ENCODE assay signal across 8 cellular contexts in the genomic region with DNA sequence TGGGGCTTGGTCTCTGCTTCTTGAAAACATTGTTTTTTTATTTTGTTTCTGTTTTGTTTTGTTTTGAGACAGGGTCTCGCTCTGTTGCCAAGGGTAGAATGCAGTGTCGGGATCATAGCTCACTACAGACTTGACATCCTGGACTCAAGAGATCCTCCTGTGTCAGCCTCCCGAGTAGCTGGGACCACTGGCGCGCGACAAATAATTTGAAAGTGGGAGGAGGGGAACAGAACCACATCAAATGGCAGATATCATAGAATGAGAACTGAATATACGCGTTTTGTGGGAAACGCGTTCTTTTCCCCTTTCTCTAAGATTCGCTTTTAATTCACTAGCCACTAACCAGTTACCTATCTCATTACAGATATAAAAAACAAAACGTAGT. TPM values are rescaled to one million over a fixed set of nuclear protein-coding genes. Genes with fewer than 3 reads are reported as not detected.
DNase-seq lines count a peak whose midpoint lies in the region; ATAC-seq and TF ChIP-seq lines count a peak whose summit lies in the region.

No MANE protein-coding gene starts in this region.

- H3K9me3 Mint-ChIP-seq in T-cell = no peaks in the 10 kb centered on the region

- ATAC-seq in GM21447 (IDR thresholded peaks at IDR 0.05; ENCODE audit: unreplicated experiment) (peak; percentile 3), T-cell (replicated peaks in 1 of 4) (peak in 3 of 4 experiments; percentile 4 to 42 (median 11)), HG03139 (IDR thresholded peaks at IDR 0.05; ENCODE audit: unreplicated experiment) (no peak)

- H3K4me3 Mint-ChIP-seq in T-cell = peak overlapping the region; percentile 91 to 99 (median 96)

- no peaks in the 10 kb centered on the region for H3K27me3 ChIP-seq in rectal smooth muscle tissue (ENCODE audit: control insufficient read depth, insufficient read depth, low read length)

- no peaks in the 10 kb centered on the region for H3K36me3 ChIP-seq in rectal smooth muscle tissue (ENCODE audit: control insufficient read depth, insufficient read depth, low read length)

- POLR2A ChIA-PET in T-cell (lab: Charles Lee) = interaction anchor here in 1 of 2 donors (0.6 to 1.0 kb wide), 2 partner anchors 16 to 200 kb away, joined by 3 to 11 read pairs; no protein-coding TSS in a partner anchor

- TF ChIP-seq CTCF in fibroblast of the aortic adventitia (IDR thresholded peaks at IDR 0.05; ENCODE audit: insufficient read depth, low read length) = no peak

- H3K27me3 Mint-ChIP-seq in T-cell = peaks cover 0 to 5% of the 10 kb centered on the region in 2 donors

- H3K36me3 Mint-ChIP-seq in T-cell = peaks cover 2% of the 10 kb centered on the region

- H3K9ac ChIP-seq in rectal smooth muscle tissue (ENCODE audit: low read length) = peak overlapping the region; percentile 70

- peak overlapping the region; percentile 86 for H3K27ac ChIP-seq in rectal smooth muscle tissue (ENCODE audit: low read depth, low read length)

- peaks cover 5% of the 10 kb centered on the region for H3K4me1 ChIP-seq in rectal smooth muscle tissue (ENCODE audit: control insufficient read depth, insufficient read depth, low read length)

- H3K4me3 ChIP-seq in fibroblast of the aortic adventitia (ENCODE audit: low read depth, low read length) (peak overlapping the region; percentile 72), rectal smooth muscle tissue (ENCODE audit: low read length) (peak overlapping the region; percentile 94)

- DNase-seq in T-cell = peak in 17 of 34 experiments; percentile 27 to 69 (median 45)
- DNase-seq in fibroblast of the aortic adventitia (ENCODE audit: low read depth) = peak; percentile 5
- no peak for DNase-seq in stimulated activated CD4-positive, alpha-beta T cell treated with anti-CD3 and anti-CD28 coated beads, Interleukin-4, amount 100 ng/mL, for 24 hours
- DNase-seq in KG1 (lab: John Stamatoyannopoulos, UW) = no peak
- no peak for DNase-seq in SW 1271 (lab: John Stamatoyannopoulos, UW)

- H3K27ac Mint-ChIP-seq in T-cell = peak overlapping the region; percentile 92 to 98

- H3K4me1 Mint-ChIP-seq in T-cell = peaks cover 47 to 49% (median 49%) of the 10 kb centered on the region in 3 donors

- CTCF ChIA-PET in T-cell (lab: Charles Lee) = interaction anchor here (0.5 to 1.8 kb wide), 9 partner anchors 8 to 1320 kb away, joined by 3 to 8 read pairs (median 4); no protein-coding TSS in a partner anchor

RNA-seq across cellular contexts. Expression of a gene that starts 0.6 kb away (rescaled TPM):
- 100 to 1,000 TPM in 3 of 5 donors, 10 to 100 TPM in 2; 84.4 to 136 (median 117) TPM for total RNA-seq in T-cell
- 79.8 and 140 TPM in 2 replicates for total RNA-seq in fibroblast of the aortic adventitia (ENCODE audit: low replicate concordance)

RNA-seq across cellular contexts. Expression of a gene that starts 5.9 kb away (rescaled TPM):
- total RNA-seq in T-cell (not detected), fibroblast of the aortic adventitia (ENCODE audit: low replicate concordance) (not detected in 2 replicates)
